ENCODE assay signal across 34 cellular contexts in genomic region chr9:22625540-22625939, GRCh38.
DNase-seq lines count a peak whose midpoint lies in the region; ATAC-seq, FAIRE-seq and TF ChIP-seq lines count a peak whose summit lies in the region.
"Had no signal": no experiment of that assay in that cellular context is flagged by ENCODE, and none has a peak within 500 bp of the region (broad histone marks: within the 10 kb centered on the region; RNA-seq: fewer than 3 reads in every experiment).

No MANE protein-coding gene starts in this region.

- no peak overlapping the region for H2AK5ac ChIP-seq in IMR-90 (ENCODE audit: low read depth, low read length)
- no peak overlapping the region for H2AK5ac ChIP-seq in H1 (ENCODE audit: low read depth, low read length)

- H4K8ac ChIP-seq in IMR-90 (ENCODE audit: low read depth in 2 of 2, low read length in 2 of 2) (no peak overlapping the region), H1 (ENCODE audit: extremely low read depth, insufficient read depth, low read length) (no peak overlapping the region)

- H3K79me2 ChIP-seq in HepG2 (ENCODE audit: insufficient read depth, low read length) (no peaks in the 10 kb centered on the region), H1 (ENCODE audit: control insufficient read depth in 1 of 2, insufficient read depth in 2 of 2, low read length in 2 of 2) (no peaks in the 10 kb centered on the region)

- H3K36me3 ChIP-seq in HepG2 (replicated peaks in 1 of 2; ENCODE audit: control insufficient read depth in 1 of 2, insufficient read depth in 2 of 2, low read length in 2 of 2) (no peaks in the 10 kb centered on the region), right lobe of liver (no peaks in the 10 kb centered on the region), IMR-90 (ENCODE audit: control insufficient read depth, insufficient read depth, low read length) (no peaks in the 10 kb centered on the region), H1 (ENCODE audit: control insufficient read depth in 2 of 4, insufficient read depth in 4 of 4, low read length in 3 of 4) (no peaks in the 10 kb centered on the region)
- H3K36me3 ChIP-seq: BE2C; BLaER1; BLaER1 treated with 17β-estradiol and CSF1 and Interleukin-3, amounts not matched to agents 10 nM and 100 nM had no signal

- no peak overlapping the region for H3K4ac ChIP-seq in IMR-90 (ENCODE audit: low read depth, low read length)
- H3K4ac ChIP-seq in H1 (replicated peaks; ENCODE audit: insufficient read length, low read depth, low read length) = no peak overlapping the region

- no peak overlapping the region for H2BK12ac ChIP-seq in H1 (ENCODE audit: low read depth, low read length)

- H4K91ac ChIP-seq in IMR-90 (ENCODE audit: insufficient read depth, low read depth, low read length) = no peak overlapping the region
- no peak overlapping the region for H4K91ac ChIP-seq in H1 (replicated peaks; ENCODE audit: insufficient read length, low read length)

- H3K9ac ChIP-seq in HepG2 (ENCODE audit: insufficient read depth, low read depth, low read length) (no peak overlapping the region), IMR-90 (ENCODE audit: low read depth, low read length) (no peak overlapping the region), H1 (replicated peaks in 1 of 4; ENCODE audit: extremely low read depth in 1 of 4, low read depth in 3 of 4, low read length in 3 of 4) (no peak overlapping the region)
- H3K9ac ChIP-seq: BLaER1; BLaER1 treated with 17β-estradiol and CSF1 and Interleukin-3, amounts not matched to agents 10 nM and 100 nM had no signal

- H3K56ac ChIP-seq in IMR-90 (ENCODE audit: extremely low read depth, insufficient read depth, low read length) = no peak overlapping the region
- no peak overlapping the region for H3K56ac ChIP-seq in H1 (replicated peaks; ENCODE audit: insufficient read length, low read depth, low read length)

- POLR2A ChIA-PET in HepG2 (lab: Yijun Ruan, JAX) (no interaction called here), IMR-90 (lab: Charles Lee; ENCODE audit: unreplicated experiment) (no interaction called here), H1 (lab: Charles Lee; ENCODE audit: partially characterized antibody) (interaction anchor here (0.7 kb wide), 1 partner anchor 9 kb away, joined by 3 read pairs; no protein-coding TSS in a partner anchor)

- H4K5ac ChIP-seq in IMR-90 (ENCODE audit: low read depth, low read length) (no peak overlapping the region), H1 (ENCODE audit: insufficient read length, low read depth, low read length) (no peak overlapping the region)

- no peak overlapping the region for H3K4me2 ChIP-seq in HepG2 (ENCODE audit: low read depth, low read length)
- no peak overlapping the region for H3K4me2 ChIP-seq in IMR-90 (ENCODE audit: low read depth, low read length)
- no peak overlapping the region for H3K4me2 ChIP-seq in H1 (ENCODE audit: insufficient read depth in 1 of 2, low read depth in 2 of 2, low read length in 2 of 2)
- H3K4me2 ChIP-seq: A549; BLaER1; BLaER1 treated with 17β-estradiol and CSF1 and Interleukin-3, amounts not matched to agents 10 nM and 100 nM had no signal

- no peak for TF ChIP-seq CTCF in HepG2 (CRISPR knock-in tag; IDR thresholded peaks at IDR 0.05)
- no peak for TF ChIP-seq CTCF in right lobe of liver (IDR thresholded peaks at IDR 0.05)
- no peak for TF ChIP-seq CTCF in IMR-90 (conservative IDR thresholded peaks at IDR 0.05; ENCODE audit: low read depth, low read length)
- TF ChIP-seq CTCF in H1 (IDR thresholded peaks at IDR 0.05; ENCODE audit: control extremely low read depth in 1 of 3, insufficient read depth in 1 of 3, low read depth in 1 of 3, low read length in 3 of 3) = no peak

- H3K9me3 ChIP-seq in HepG2 (ENCODE audit: low read length) (peaks cover 48% of the 10 kb centered on the region), right lobe of liver (no peaks in the 10 kb centered on the region), IMR-90 (ENCODE audit: control insufficient read depth, insufficient read depth, low read length) (no peaks in the 10 kb centered on the region), H1 (ENCODE audit: insufficient read depth in 2 of 2, low read depth in 1 of 2, low read length in 1 of 2) (no peaks in the 10 kb centered on the region)
- H3K9me3 ChIP-seq: A549; BE2C; BLaER1; BLaER1 treated with 17β-estradiol and CSF1 and Interleukin-3, amounts not matched to agents 10 nM and 100 nM; Caco-2 had no signal

- no peaks in the 10 kb centered on the region for H4K20me1 ChIP-seq in HepG2 (ENCODE audit: insufficient read depth, low read length)
- no peaks in the 10 kb centered on the region for H4K20me1 ChIP-seq in IMR-90 (ENCODE audit: insufficient read depth, low read length)
- H4K20me1 ChIP-seq in H1 (replicated peaks in 1 of 2; ENCODE audit: control insufficient read depth in 1 of 2, insufficient read depth in 2 of 2, low read length in 2 of 2) = no peaks in the 10 kb centered on the region
- H4K20me1 ChIP-seq: BLaER1; BLaER1 treated with 17β-estradiol and CSF1 and Interleukin-3, amounts not matched to agents 10 nM and 100 nM had no signal

- H2AK9ac ChIP-seq in IMR-90 (replicated peaks; ENCODE audit: low read depth, low read length, poor library complexity) = no peak overlapping the region

- H3K27ac Mint-ChIP-seq in activated naive CD4-positive, alpha-beta T cell treated with anti-CD3 and anti-CD28 coated beads, Interleukin-2, amount 50 U/mL, for 72 hours = no peak overlapping the region
- H3K27ac Mint-ChIP-seq: B cell; CD14-positive monocyte; CD4-positive, alpha-beta memory T cell; CD4-positive, alpha-beta T cell; CD4-positive, CD25-positive, alpha-beta regulatory T cell; CD8-positive, alpha-beta memory T cell; CD8-positive, alpha-beta T cell had no signal

- WGBS in HepG2 (ENCODE audit: low lambda C conversion rate) = 17% methylated on average over 4 of the region's 4 CpGs
- WGBS in right lobe of liver (ENCODE audit: insufficient coverage, low coverage, low lambda C conversion rate, missing lambda C conversion rate) = 87% methylated on average over 4 of the region's 4 CpGs
- no CpG with 5 or more reads among the region's 4 CpGs for WGBS in IMR-90 (ENCODE audit: extremely low coverage in 2 of 2, insufficient read length in 1 of 2), 2 experiments
- WGBS in H1 (ENCODE audit: extremely low coverage in 1 of 2, insufficient coverage in 1 of 2, insufficient read length in 1 of 2, insufficient replicate concordance in 2 of 2, low coverage in 1 of 2, low lambda C conversion rate in 2 of 2, missing lambda C conversion rate in 1 of 2), 2 experiments = 95% methylated on average over 4 of the region's 4 CpGs; no CpG with 5 or more reads in 1 of the 2 experiments

- H2BK5ac ChIP-seq in IMR-90 (ENCODE audit: low read depth, low read length, poor library complexity, severe bottlenecking) = no peak overlapping the region
- no peak overlapping the region for H2BK5ac ChIP-seq in H1 (ENCODE audit: low read depth, low read length)

- H2BK120ac ChIP-seq in IMR-90 (ENCODE audit: low read depth, low read length) = no peak overlapping the region
- no peak overlapping the region for H2BK120ac ChIP-seq in H1 (replicated peaks; ENCODE audit: low read depth, low read length)

- no peaks in the 10 kb centered on the region for H3K23me2 ChIP-seq in H1 (ENCODE audit: low read depth, low read length)

- no peak overlapping the region for H3K4me3 ChIP-seq in HepG2 (replicated peaks in 1 of 3; ENCODE audit: insufficient read depth in 1 of 3, low read depth in 2 of 3, low read length in 3 of 3)
- no peak overlapping the region for H3K4me3 ChIP-seq in right lobe of liver
- H3K4me3 ChIP-seq in IMR-90 (ENCODE audit: insufficient read depth, low read depth, low read length) = no peak overlapping the region
- H3K4me3 ChIP-seq in H1 (ENCODE audit: extremely low read depth in 1 of 4, insufficient read depth in 2 of 4, low read depth in 3 of 4, low read length in 4 of 4) = no peak overlapping the region
- H3K4me3 ChIP-seq: A549; BLaER1; BLaER1 treated with 17β-estradiol and CSF1 and Interleukin-3, amounts not matched to agents 10 nM and 100 nM had no signal

- peaks cover 14 to 24% of the 10 kb centered on the region in 2 donors for H3K9me3 Mint-ChIP-seq in activated naive CD4-positive, alpha-beta T cell treated with anti-CD3 and anti-CD28 coated beads, Interleukin-2, amount 50 U/mL, for 72 hours

- TF ChIP-seq EP300 in HepG2 (IDR thresholded peaks at IDR 0.05; ENCODE audit: low read depth in 2 of 2, low read length in 2 of 2) (no peak), HepG2 (CRISPR knock-in tag; IDR thresholded peaks at IDR 0.05; ENCODE audit: borderline replicate concordance) (no peak), H1 (IDR thresholded peaks at IDR 0.05; ENCODE audit: borderline replicate concordance in 1 of 2, low read depth in 2 of 2, low read length in 2 of 2) (no peak)

- H3K27me3 ChIP-seq in HepG2 (ENCODE audit: control insufficient read depth in 1 of 2, insufficient read depth in 2 of 2, low read length in 2 of 2) (no peaks in the 10 kb centered on the region), right lobe of liver (no peaks in the 10 kb centered on the region), IMR-90 (ENCODE audit: control insufficient read depth, insufficient read depth, low read length) (no peaks in the 10 kb centered on the region), H1 (replicated peaks in 1 of 4; ENCODE audit: control insufficient read depth in 3 of 4, extremely low read depth in 1 of 4, insufficient read depth in 3 of 4, low read length in 3 of 4) (no peaks in the 10 kb centered on the region)
- H3K27me3 ChIP-seq: BE2C; BLaER1; BLaER1 treated with 17β-estradiol and CSF1 and Interleukin-3, amounts not matched to agents 10 nM and 100 nM had no signal

- intact Hi-C loops in HepG2 (cut with micrococcal nuclease; ENCODE audit: unreplicated experiment) = no loop called here
- intact Hi-C loops in right lobe of liver (cut with DNase I) = no loop called here
- intact Hi-C loops in IMR-90 (cut with micrococcal nuclease) = no loop called here

- H3K18ac ChIP-seq in IMR-90 (ENCODE audit: low read depth, low read length) = no peak overlapping the region
- H3K18ac ChIP-seq in H1 (ENCODE audit: extremely low read depth, low read length) = no peak overlapping the region

- H3K4me1 ChIP-seq in HepG2 (ENCODE audit: insufficient read depth, low read length) (no peaks in the 10 kb centered on the region), right lobe of liver (no peaks in the 10 kb centered on the region), IMR-90 (ENCODE audit: control insufficient read depth, insufficient read depth, low read length) (no peaks in the 10 kb centered on the region), H1 (replicated peaks in 1 of 4; ENCODE audit: control insufficient read depth in 3 of 4, insufficient read depth in 4 of 4, low read length in 3 of 4) (peaks cover 0 to 5% (median 2%) of the 10 kb centered on the region in 4 experiments; a peak in 3 of 7 replicates)
- H3K4me1 ChIP-seq: A549; BE2C; BLaER1; BLaER1 treated with 17β-estradiol and CSF1 and Interleukin-3, amounts not matched to agents 10 nM and 100 nM; Caco-2 had no signal

- no peak overlapping the region for H3K23ac ChIP-seq in IMR-90 (ENCODE audit: low read depth, low read length)
- no peak overlapping the region for H3K23ac ChIP-seq in H1 (ENCODE audit: insufficient read length)

- in situ Hi-C loops in HepG2 (cut with HindIII; ENCODE audit: extremely low pct_ligation_motif_present, low pct_unique_long_range_greater_than_20kb) = no loop called here
- in situ Hi-C loops in IMR-90 (cut with MboI; ENCODE audit: low sequenced_read_pairs) = no loop called here

- no peak for TF ChIP-seq POLR2A in HepG2 (IDR thresholded peaks at IDR 0.05; ENCODE audit: insufficient read depth in 1 of 2, low read depth in 2 of 2, low read length in 2 of 2)
- TF ChIP-seq POLR2A in right lobe of liver (IDR thresholded peaks at IDR 0.05) = no peak
- no peak for TF ChIP-seq POLR2A in IMR-90 (IDR thresholded peaks at IDR 0.05; ENCODE audit: low read depth, low read length)
- TF ChIP-seq POLR2A in H1 (IDR thresholded peaks at IDR 0.05; ENCODE audit: control extremely low read depth in 1 of 2, low read depth in 2 of 2, low read length in 2 of 2) = no peak

- DNase-seq in HepG2 (ENCODE audit: low spot score) (no peak), right lobe of liver (no peak), IMR-90 (no peak), H1 (ENCODE audit: low read depth in 1 of 2, low spot score in 2 of 2) (no peak), NCI-H1048 (lab: John Stamatoyannopoulos, UW) (no peak)
- DNase-seq in activated naive CD4-positive, alpha-beta T cell treated with anti-CD3 and anti-CD28 coated beads, Interleukin-2, amount 50 U/mL, for 72 hours (ENCODE audit: low spot score in 2 of 2) = no peak
- DNase-seq: 8988T; ACHN; AML-193; BE2C; C1 segment of cervical spinal cord; Caco-2; Calu3; CD4-positive, alpha-beta memory T cell; CD4-positive, alpha-beta T cell; CD4-positive, CD25-positive, alpha-beta regulatory T cell; CD8-positive, alpha-beta memory T cell; CD8-positive, alpha-beta T cell; COR-L47; DMS 273 treated with DMSO at 0.1 percent for 48 hours; DMS153; DMS53; DMS79; DMS79 treated with DMSO at 0.1 percent for 48 hours; DND-41; EL had no signal

- FAIRE-seq in HepG2 (lab: Jason Lieb, UNC) (no peak), H1 (lab: Jason Lieb, UNC) (no peak)
- FAIRE-seq: A549, D721Med had no signal

- H3K79me1 ChIP-seq in IMR-90 (ENCODE audit: low read depth in 1 of 2, low read length in 2 of 2) (no peaks in the 10 kb centered on the region), H1 (ENCODE audit: low read depth, low read length) (no peaks in the 10 kb centered on the region)

- BruUV-seq in HepG2 (replicated peaks; lab: Mats Ljungman, UMichigan) (no TSS peak), IMR-90 (replicated peaks; lab: Mats Ljungman, UMichigan) (no TSS peak)

- H3K27ac ChIP-seq in HepG2 (ENCODE audit: extremely low read length, insufficient read depth, low read length) (no peak overlapping the region), right lobe of liver (no peak overlapping the region), IMR-90 (ENCODE audit: insufficient read depth, low read length) (no peak overlapping the region), H1 (ENCODE audit: low read depth, low read length) (no peak overlapping the region)
- H3K27ac ChIP-seq: 22Rv1; A549; BLaER1; BLaER1 treated with 17β-estradiol and CSF1 and Interleukin-3, amounts not matched to agents 10 nM and 100 nM; C4-2B had no signal

- H2BK20ac ChIP-seq in IMR-90 (ENCODE audit: low read depth, low read length) = no peak overlapping the region
- H2BK20ac ChIP-seq in H1 (ENCODE audit: low read length) = no peak overlapping the region

- H2BK15ac ChIP-seq in IMR-90 (ENCODE audit: low read depth, low read length) = no peak overlapping the region
- H2BK15ac ChIP-seq in H1 (ENCODE audit: low read length) = no peak overlapping the region

- no peaks in the 10 kb centered on the region for H3K9me1 ChIP-seq in IMR-90 (ENCODE audit: insufficient read depth, low read length)

- ATAC-seq in HepG2 (no peak), right lobe of liver (no peak), IMR-90 (ENCODE audit: low read depth) (no peak)
- no peak for ATAC-seq in activated naive CD4-positive, alpha-beta T cell treated with anti-CD3 and anti-CD28 coated beads, Interleukin-2, amount 50 U/mL, for 72 hours
- ATAC-seq: A549; CD8-positive, alpha-beta T cell had no signal

- CTCF ChIA-PET in HepG2 (lab: Yijun Ruan, JAX; ENCODE audit: low intra/inter-chr PET ratio, low total read pairs) = no interaction called here
- CTCF ChIA-PET in IMR-90 (lab: Yijun Ruan, JAX) = no interaction called here
- CTCF ChIA-PET in H1 (lab: Charles Lee; ENCODE audit: partially characterized antibody) = interaction anchor here (0.8 kb wide), 1 partner anchor 9 kb away, joined by 3 read pairs; no protein-coding TSS in a partner anchor

- peaks cover 0 to 5% of the 10 kb centered on the region in 2 donors for H3K36me3 Mint-ChIP-seq in activated naive CD4-positive, alpha-beta T cell treated with anti-CD3 and anti-CD28 coated beads, Interleukin-2, amount 50 U/mL, for 72 hours
- H3K36me3 Mint-ChIP-seq: CD14-positive monocyte; CD4-positive, alpha-beta memory T cell; CD4-positive, CD25-positive, alpha-beta regulatory T cell; CD8-positive, alpha-beta memory T cell; CD8-positive, alpha-beta T cell had no signal

- H2AFZ ChIP-seq in HepG2 (ENCODE audit: low read length) = no peak overlapping the region
- no peak overlapping the region for H2AFZ ChIP-seq in IMR-90 (replicated peaks; ENCODE audit: low read length, poor library complexity)
- no peak overlapping the region; the same call in 1 of the 2 replicates for H2AFZ ChIP-seq in H1 (ENCODE audit: low read length)

- TF ChIP-seq RAD21 in HepG2 (CRISPR knock-in tag; IDR thresholded peaks at IDR 0.05) = no peak
- no peak for TF ChIP-seq RAD21 in IMR-90 (IDR thresholded peaks at IDR 0.05; ENCODE audit: low read length)
- TF ChIP-seq RAD21 in H1 (IDR thresholded peaks at IDR 0.05 in 1 of 2, conservative IDR thresholded peaks at IDR 0.05 in 1 of 2; ENCODE audit: low read depth in 2 of 2, low read length in 2 of 2) = no peak

- dilution Hi-C loops in IMR-90 (cut with HindIII; ENCODE audit: low sequenced_read_pairs, unreplicated experiment) = no loop called here

- H3K14ac ChIP-seq in IMR-90 (replicated peaks; ENCODE audit: low read depth, low read length) (no peak overlapping the region), H1 (ENCODE audit: insufficient read length) (no peak overlapping the region)

Comparison
In these comparisons a context has a peak if more than half of its experiments do, and no peak if none do; other contexts are left out.
1. Of the 41 proteins assayed by ChIP-seq in both HepG2 and H1: peak only in HepG2: none; only in H1: none; in both: CEBPB; in neither: 40.